In the genomic region with DNA sequence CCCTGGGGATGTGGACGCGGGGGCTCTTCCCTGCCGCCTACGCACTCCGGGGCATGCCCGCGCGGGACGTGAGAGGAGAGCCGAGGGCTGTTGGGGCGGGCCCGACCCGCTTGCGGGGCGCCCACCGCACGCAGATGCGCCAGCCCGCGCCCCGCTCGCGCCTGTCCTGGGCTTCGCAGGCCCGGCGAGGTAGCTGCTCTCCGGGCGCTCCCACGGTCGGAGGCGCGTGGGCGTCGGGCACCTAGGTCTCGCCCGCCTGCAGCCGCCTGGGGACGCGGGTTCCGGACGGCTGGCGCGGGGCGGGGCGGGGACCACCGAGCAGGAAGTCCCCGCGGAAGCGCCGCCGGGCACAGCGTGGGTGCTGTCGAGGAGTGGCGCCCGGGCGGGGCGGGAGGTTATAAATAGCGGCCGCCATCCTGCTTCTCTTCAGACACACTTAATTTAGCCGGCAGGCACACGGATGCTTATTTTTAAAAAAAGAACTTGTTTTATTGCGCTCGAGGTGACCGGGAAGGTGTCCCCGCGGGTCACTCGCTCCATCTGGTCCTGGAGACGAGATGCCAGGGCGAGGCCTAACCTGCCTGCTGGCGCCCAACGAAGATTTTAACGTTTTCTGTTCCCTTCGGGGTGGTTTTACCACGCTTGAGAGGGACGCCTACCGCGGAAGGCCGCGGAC, we compare ENCODE assay signal across 8 cellular contexts.
A peak's percentile ranks its signal among the peaks of the same experiment; 100 is the strongest.
DNase-seq lines count a peak whose midpoint lies in the region; ATAC-seq and TF ChIP-seq lines count a peak whose summit lies in the region.

No MANE protein-coding gene starts in this region.

- no peak for ATAC-seq in DND-41 (ENCODE audit: insufficient read depth, low read depth)
- peak; percentile 48 for ATAC-seq in GM21529 (IDR thresholded peaks at IDR 0.05; ENCODE audit: unreplicated experiment)

- no peak for DNase-seq in DND-41
- DNase-seq in activated gamma-delta T cell treated with Interleukin-2 at 50 U/mL for 16 hours: peak; percentile 52
- DNase-seq in stimulated activated CD8-positive, alpha-beta memory T cell treated with anti-CD3 and anti-CD28 coated beads, Interleukin-12 subunit alpha, Interleukin-12 subunit beta, amount 100 ng/mL, for 4 hours (ENCODE audit: low read depth): peak; percentile 50
- no peak for DNase-seq in foreskin melanocyte
- no peak for DNase-seq in NCI-H2081 (lab: John Stamatoyannopoulos, UW)

- no peak for TF ChIP-seq CTCF in DND-41 (IDR thresholded peaks at IDR 0.05; ENCODE audit: borderline replicate concordance, extremely low read depth, low read length, poor library complexity, severe bottlenecking)
- no peak for TF ChIP-seq CTCF in KMS-11 (conservative IDR thresholded peaks at IDR 0.05; ENCODE audit: low read depth, low read length)

- H3K4me3 ChIP-seq in DND-41 (ENCODE audit: low read depth in 1 of 2, low read length in 2 of 2) (no peak overlapping the region), KMS-11 (IDR thresholded peaks at IDR 0.05; ENCODE audit: insufficient read depth, low read depth, low read length) (no peak overlapping the region), iPS-15b (ENCODE audit: low read depth, low read length) (peak overlapping the region; percentile 66)

- H3K36me3 ChIP-seq in DND-41 (ENCODE audit: insufficient read depth, low read length) (no peaks in the 10 kb centered on the region), KMS-11 (ENCODE audit: insufficient read depth) (no peaks in the 10 kb centered on the region), iPS-15b (ENCODE audit: control insufficient read depth, insufficient read depth, low read length) (no peaks in the 10 kb centered on the region)

- H2AFZ ChIP-seq in DND-41 (ENCODE audit: low read depth, low read length) (no peak overlapping the region), KMS-11 (ENCODE audit: low read depth) (peak overlapping the region; percentile 94)

- peak overlapping the region; percentile 46; the same call in 1 of the 2 replicates for H3K4me2 ChIP-seq in DND-41 (ENCODE audit: insufficient read depth, low read length)
- H3K4me2 ChIP-seq in KMS-11: no peak overlapping the region

- no peaks in the 10 kb centered on the region for H4K20me1 ChIP-seq in DND-41 (ENCODE audit: insufficient read depth, low read length)
- no peaks in the 10 kb centered on the region for H4K20me1 ChIP-seq in KMS-11 (ENCODE audit: insufficient read depth)

- H3K27ac ChIP-seq in DND-41 (ENCODE audit: low read length) (no peak overlapping the region), KMS-11 (no peak overlapping the region)

- H3K4me1 ChIP-seq in DND-41 (ENCODE audit: insufficient read depth, low read length) (peaks cover 15% of the 10 kb centered on the region; the same call in 1 of the 2 replicates), KMS-11 (ENCODE audit: low read depth, poor library complexity, severe bottlenecking) (no peaks in the 10 kb centered on the region), iPS-15b (ENCODE audit: control insufficient read depth, insufficient read depth, low read length) (no peaks in the 10 kb centered on the region)

- H3K9ac ChIP-seq in DND-41 (ENCODE audit: low read depth, low read length): no peak overlapping the region
- H3K9ac ChIP-seq in KMS-11: no peak overlapping the region
- H3K9ac ChIP-seq in iPS-15b (ENCODE audit: low read depth, low read length): no peak overlapping the region

- no peaks in the 10 kb centered on the region for H3K79me2 ChIP-seq in DND-41 (ENCODE audit: insufficient read depth, low read length)
- H3K79me2 ChIP-seq in KMS-11 (ENCODE audit: insufficient read depth, low read depth): no peaks in the 10 kb centered on the region

- H3K9me3 ChIP-seq in DND-41 (ENCODE audit: insufficient read depth, low read length, severe bottlenecking): no peaks in the 10 kb centered on the region
- H3K9me3 ChIP-seq in iPS-15b (ENCODE audit: control insufficient read depth, insufficient read depth, low read length): no peaks in the 10 kb centered on the region

- peaks cover 50% of the 10 kb centered on the region for H3K27me3 ChIP-seq in DND-41 (ENCODE audit: insufficient read depth, low read length, poor library complexity)
- no peaks in the 10 kb centered on the region; the same call in 1 of the 2 replicates for H3K27me3 ChIP-seq in KMS-11 (ENCODE audit: insufficient read depth, low read depth)
- peaks cover 61% of the 10 kb centered on the region for H3K27me3 ChIP-seq in iPS-15b (ENCODE audit: control insufficient read depth, insufficient read depth, low read length)

Comparison
In these comparisons a context has a peak if more than half of its experiments do, and no peak if none do; other contexts are left out.
1. DNase-seq: peak in activated gamma-delta T cell treated with Interleukin-2 at 50 U/mL for 16 hours (single experiment) and stimulated activated CD8-positive, alpha-beta memory T cell treated with anti-CD3 and anti-CD28 coated beads, Interleukin-12 subunit alpha, Interleukin-12 subunit beta, amount 100 ng/mL, for 4 hours (single experiment); none in DND-41 (single experiment), foreskin melanocyte (single experiment) and NCI-H2081 (0 of 2).